ENCODE assay signal across 8 cellular contexts in genomic region chr18:9135912-9136314, GRCh38. TPM values are rescaled to one million over a fixed set of nuclear protein-coding genes. Genes with fewer than 3 reads are reported as not detected.
DNase-seq lines count a peak whose midpoint lies in the region; ATAC-seq and TF ChIP-seq lines count a peak whose summit lies in the region.

No MANE protein-coding gene starts in this region.

- H3K27ac Mint-ChIP-seq in activated naive CD4-positive, alpha-beta T cell treated with anti-CD3 and anti-CD28 coated beads, Interleukin-2, amount 50 U/mL, for 72 hours: peak overlapping the region; percentile 97 to 98

- peak overlapping the region; percentile 65 to 99 (median 98) for H3K27ac ChIP-seq in heart right ventricle
- peak overlapping the region; percentile 99 to 100 for H3K27ac ChIP-seq in prostate gland

- H3K4me1 ChIP-seq in heart right ventricle: peaks cover 0 to 59% (median 41%) of the 10 kb centered on the region in 9 donors
- H3K4me1 ChIP-seq in prostate gland (replicated peaks): peaks cover 9% of the 10 kb centered on the region

- ATAC-seq in GM18511 (IDR thresholded peaks at IDR 0.05; ENCODE audit: unreplicated experiment): peak; percentile 25
- peak; percentile 18 for ATAC-seq in HG02943 (IDR thresholded peaks at IDR 0.05; ENCODE audit: low read depth, unreplicated experiment)
- peak in 1 of 2 donors; percentile 23 for ATAC-seq in activated naive CD4-positive, alpha-beta T cell treated with anti-CD3 and anti-CD28 coated beads, Interleukin-2, amount 50 U/mL, for 72 hours
- peak; percentile 1 to 62 (median 26) for ATAC-seq in heart right ventricle

- H3K9me3 ChIP-seq in heart right ventricle (no peaks in the 10 kb centered on the region), prostate gland (no peaks in the 10 kb centered on the region)

- intact Hi-C loops in heart right ventricle (cut with DNase I): loop anchor here in 7 of 10 donors (2.0 to 5.0 kb wide), 3 partner anchors 17 to 34 kb away; partner anchors contain the start of gene NDUFV2 (in 7 of the 7)
- intact Hi-C loops in prostate gland (cut with DNase I): loop anchor here (5.0 to 10.0 kb wide), 3 partner anchors 199 to 431 kb away; partner anchors contain the start of genes MTCL1, RALBP1 and TWSG1

- H3K4me3 ChIP-seq in AG10803 (ENCODE audit: low read length) (peak overlapping the region; percentile 72), heart right ventricle (peak overlapping the region; percentile 42 to 94 (median 75)), prostate gland (peak overlapping the region; percentile 76 to 80)

- peaks cover 22 to 31% of the 10 kb centered on the region in 2 donors for H3K36me3 Mint-ChIP-seq in activated naive CD4-positive, alpha-beta T cell treated with anti-CD3 and anti-CD28 coated beads, Interleukin-2, amount 50 U/mL, for 72 hours

- no peak for TF ChIP-seq POLR2A in prostate gland (IDR thresholded peaks at IDR 0.05)

- no peak for TF ChIP-seq CTCF in AG10803 (conservative IDR thresholded peaks at IDR 0.05; ENCODE audit: low read length)
- TF ChIP-seq CTCF in heart right ventricle (IDR thresholded peaks at IDR 0.05): no peak
- TF ChIP-seq CTCF in prostate gland (IDR thresholded peaks at IDR 0.05): no peak

- no peaks in the 10 kb centered on the region for H3K9me3 Mint-ChIP-seq in activated naive CD4-positive, alpha-beta T cell treated with anti-CD3 and anti-CD28 coated beads, Interleukin-2, amount 50 U/mL, for 72 hours

- DNase-seq in AG10803 (ENCODE audit: low read depth) (no peak), NCI-H2029 treated with DMSO at 0.1 percent for 48 hours (lab: John Stamatoyannopoulos, UW) (peak; percentile 7), heart right ventricle (peak in 1 of 2 donors; percentile 28), prostate gland (ENCODE audit: low spot score) (no peak), GOT3 (lab: John Stamatoyannopoulos, UW) (no peak)
- no peak for DNase-seq in activated naive CD4-positive, alpha-beta T cell treated with anti-CD3 and anti-CD28 coated beads, Interleukin-2, amount 50 U/mL, for 72 hours (ENCODE audit: low spot score in 2 of 2)

- 0% methylated on average over 28 to 33 of the region's 33 CpGs for WGBS in heart right ventricle, 2 donors
- WGBS in prostate gland: 0% methylated on average over 9 of the region's 33 CpGs

- H3K27me3 ChIP-seq in heart right ventricle (no peaks in the 10 kb centered on the region), prostate gland (replicated peaks; ENCODE audit: insufficient read depth) (no peaks in the 10 kb centered on the region)

- H3K36me3 ChIP-seq in heart right ventricle (peaks cover 0 to 45% (median 15%) of the 10 kb centered on the region in 9 donors), prostate gland (no peaks in the 10 kb centered on the region)

RNA-seq across cellular contexts. Expression of gene ANKRD12, which starts 0.7 kb away (rescaled TPM):
- 10 to 100 TPM; 63.7 to 72.3 TPM for total RNA-seq in activated naive CD4-positive, alpha-beta T cell treated with anti-CD3 and anti-CD28 coated beads, Interleukin-2, amount 50 U/mL, for 72 hours
- total RNA-seq in heart right ventricle (10 to 100 TPM; 34.5 to 70.2 (median 55.5) TPM), prostate gland (10 to 100 TPM; 38.7 to 50.1 TPM)
- polyA plus RNA-seq in heart right ventricle: 10 to 100 TPM in 1 of 2 donors, 1 to 10 TPM in 1; 3.1 to 69.9 TPM

RNA-seq across cellular contexts. Expression of gene NDUFV2, which starts 33.4 kb away (rescaled TPM):
- total RNA-seq in activated naive CD4-positive, alpha-beta T cell treated with anti-CD3 and anti-CD28 coated beads, Interleukin-2, amount 50 U/mL, for 72 hours: 100 to 1,000 TPM; 311 to 402 TPM
- total RNA-seq in heart right ventricle (100 to 1,000 TPM; 362 to 529 (median 480) TPM), prostate gland (100 to 1,000 TPM; 114 to 161 TPM)
- 1,000 to 10,000 TPM in 1 of 2 donors, 100 to 1,000 TPM in 1; 486 to 1,061 TPM for polyA plus RNA-seq in heart right ventricle
